Comparison of ENCODE assay signal across 10 cellular contexts in genomic region chr3:109685084-109686079, GRCh38.
DNase-seq lines count a peak whose midpoint lies in the region; ATAC-seq and TF ChIP-seq lines count a peak whose summit lies in the region.
"Had no signal": no experiment of that assay in that cellular context is flagged by ENCODE, and none has a peak within 500 bp of the region (broad histone marks: within the 10 kb centered on the region; RNA-seq: fewer than 3 reads in every experiment).

No MANE protein-coding gene starts in this region.

- WGBS in ovary, 3 donors: 31 to 32% (median 32%) methylated on average over 5 of the region's 5 CpGs

- TF ChIP-seq CTCF in BE2C (IDR thresholded peaks at IDR 0.05; ENCODE audit: low read depth, low read length): no peak
- no peak for TF ChIP-seq CTCF in ovary (IDR thresholded peaks at IDR 0.05)

- no peak for TF ChIP-seq POLR2A in ovary (IDR thresholded peaks at IDR 0.05)

- intact Hi-C loops in ovary (cut with DNase I): no loop called here

- TF ChIP-seq EP300 in ovary (IDR thresholded peaks at IDR 0.05): no peak

- ATAC-seq in HG03460 (IDR thresholded peaks at IDR 0.05; ENCODE audit: unreplicated experiment): no peak

- H3K4me1 ChIP-seq in BE2C (no peaks in the 10 kb centered on the region), ovary (ENCODE audit: insufficient read depth) (no peaks in the 10 kb centered on the region)

- H3K27me3 ChIP-seq in BE2C (no peaks in the 10 kb centered on the region), ovary (no peaks in the 10 kb centered on the region)

- H3K9me3 ChIP-seq in BE2C (no peaks in the 10 kb centered on the region), ovary (no peaks in the 10 kb centered on the region)

- H3K36me3 ChIP-seq in BE2C (no peaks in the 10 kb centered on the region), ovary (no peaks in the 10 kb centered on the region)

- no peak overlapping the region for H3K27ac ChIP-seq in ovary

- DNase-seq in BE2C (peak; percentile 25), OCI-M1 (lab: John Stamatoyannopoulos, UW) (peak; percentile 85), fibroblast of gingiva (ENCODE audit: low read depth) (peak; percentile 97), ovary (peak in 3 of 5 donors; percentile 24 to 41 (median 25)), NCI-H1105 (lab: John Stamatoyannopoulos, UW) (no peak), SKM-1 treated with dmso at 0.1 percent for 144 hours (lab: John Stamatoyannopoulos, UW; ENCODE audit: unreplicated experiment) (no peak), KG1 (lab: John Stamatoyannopoulos, UW) (no peak)
- DNase-seq: endodermal cell; stimulated activated CD4-positive, alpha-beta T cell treated with anti-CD3 and anti-CD28 coated beads, Interleukin-2, amount 100 ng/mL, for 24 hours had no signal

- H3K4me3 ChIP-seq in BE2C (ENCODE audit: low read depth, low read length) (no peak overlapping the region), ovary (no peak overlapping the region)

Comparison
In these comparisons a context has a peak if more than half of its experiments do, and no peak if none do; other contexts are left out.
1. DNase-seq: peak in BE2C (single experiment), OCI-M1 (single experiment), fibroblast of gingiva (single experiment) and ovary (3 of 5); none in NCI-H1105 (single experiment), SKM-1 treated with dmso at 0.1 percent for 144 hours (single experiment) and KG1 (single experiment).